ENCODE assay signal across 8 cellular contexts in genomic region chr1:25676488-25676887, GRCh38. TPM values are rescaled to one million over a fixed set of nuclear protein-coding genes. Genes with fewer than 3 reads are reported as not detected.
DNase-seq lines count a peak whose midpoint lies in the region; ATAC-seq, FAIRE-seq and TF ChIP-seq lines count a peak whose summit lies in the region.

No MANE protein-coding gene starts in this region.

- H2BK120ac ChIP-seq in H9 (ENCODE audit: low read depth, low read length, poor library complexity, severe bottlenecking), result no peak overlapping the region

- peak; percentile 62 for DNase-seq in Right ventricle myocardium superior
- DNase-seq in right atrium auricular region (ENCODE audit: low spot score), result no peak
- peak; percentile 30 for DNase-seq in NCI-H2081 treated with DMSO at 0.1 percent for 48 hours (lab: John Stamatoyannopoulos, UW)
- DNase-seq in chondrocyte (ENCODE audit: low spot score), result peak; percentile 25
- peak; percentile 60 for DNase-seq in upper lobe of right lung
- no peak for DNase-seq in H9
- DNase-seq in kidney, result no peak
- DNase-seq in NK-92 treated with Interleukin-12 subunit alpha and Interleukin-12 subunit beta, amount 100 ng/mL, for 24 hours (lab: John Stamatoyannopoulos, UW), result no peak

- peaks cover 10% of the 10 kb centered on the region for H3K36me3 Mint-ChIP-seq in chondrocyte (ENCODE audit: low read depth)
- H3K36me3 Mint-ChIP-seq in H9 (ENCODE audit: insufficient read depth in 1 of 3, low read depth in 3 of 3), result peaks cover 0 to 4% (median 0%) of the 10 kb centered on the region in 3 experiments; a peak in 3 of 7 replicates

- H3K4me1 Mint-ChIP-seq in chondrocyte (ENCODE audit: low read depth), result peaks cover 12% of the 10 kb centered on the region
- H3K4me1 Mint-ChIP-seq in H9, result peaks cover 31 to 38% of the 10 kb centered on the region in 2 experiments

- peaks cover 0 to 18% of the 10 kb centered on the region in 2 donors for H3K4me1 ChIP-seq in right atrium auricular region
- peaks cover 10% of the 10 kb centered on the region for H3K4me1 ChIP-seq in upper lobe of right lung
- no peaks in the 10 kb centered on the region; the same call in 1 of the 2 replicates for H3K4me1 ChIP-seq in H9 (ENCODE audit: insufficient read depth, low read length)
- peaks cover 2 to 6% of the 10 kb centered on the region in 2 donors for H3K4me1 ChIP-seq in kidney (ENCODE audit: control insufficient read depth in 1 of 2, insufficient read depth in 1 of 2, low read depth in 1 of 2, low read length in 2 of 2)

- peaks cover 6% of the 10 kb centered on the region for H3K9me3 Mint-ChIP-seq in chondrocyte (ENCODE audit: low read depth)
- no peaks in the 10 kb centered on the region; a peak in 1 of 5 replicates for H3K9me3 Mint-ChIP-seq in H9

- no peak overlapping the region for H3K56ac ChIP-seq in H9 (ENCODE audit: insufficient read length, low read depth, low read length)

- H3K23ac ChIP-seq in H9 (ENCODE audit: insufficient read length, low read depth, low read length), result no peak overlapping the region

- ATAC-seq in Right ventricle myocardium superior (ENCODE audit: poor library complexity) (peak; percentile 49), upper lobe of right lung (peak; percentile 40)

- no peak overlapping the region for H3K27ac ChIP-seq in right atrium auricular region
- H3K27ac ChIP-seq in upper lobe of right lung, result no peak overlapping the region
- no peak overlapping the region for H3K27ac ChIP-seq in H9 (ENCODE audit: insufficient read length, low read depth, low read length)
- H3K27ac ChIP-seq in kidney (ENCODE audit: low read depth in 2 of 2, low read length in 2 of 2), result no peak overlapping the region

- no peak overlapping the region for H2AFZ ChIP-seq in H9 (ENCODE audit: low read length)

- no peak for TF ChIP-seq CTCF in right atrium auricular region (IDR thresholded peaks at IDR 0.05)
- no peak for TF ChIP-seq CTCF in chondrocyte (IDR thresholded peaks at IDR 0.05)
- no peak for TF ChIP-seq CTCF in upper lobe of right lung (IDR thresholded peaks at IDR 0.05)
- TF ChIP-seq CTCF in H9 (conservative IDR thresholded peaks at IDR 0.05), result no peak
- no peak for TF ChIP-seq CTCF in kidney (IDR thresholded peaks at IDR 0.05; ENCODE audit: borderline replicate concordance, extremely low read depth, insufficient read depth)

- peak overlapping the region; percentile 57 for H3K27ac Mint-ChIP-seq in chondrocyte (ENCODE audit: unreplicated experiment)
- H3K27ac Mint-ChIP-seq in H9, result peak overlapping the region in 1 of 3 experiments; percentile 6; a peak in 1 of 7 replicates

- H3K23me2 ChIP-seq in H9 (ENCODE audit: insufficient read length, low read depth, low read length, poor library complexity, severe bottlenecking), result no peaks in the 10 kb centered on the region

- H2BK20ac ChIP-seq in H9 (ENCODE audit: low read depth, low read length, poor library complexity, severe bottlenecking), result no peak overlapping the region

- no peak overlapping the region for H3K4ac ChIP-seq in H9 (ENCODE audit: low read depth, low read length)

- no peak overlapping the region for H2BK5ac ChIP-seq in H9 (ENCODE audit: insufficient read length, low read length)

- H3K9ac ChIP-seq in H9 (ENCODE audit: extremely low read depth, insufficient read length, low read length), result no peak overlapping the region
- H3K9ac ChIP-seq in kidney (ENCODE audit: low read length in 2 of 2), result no peak overlapping the region

- H2BK12ac ChIP-seq in H9 (ENCODE audit: insufficient read length, low read depth, low read length), result no peak overlapping the region

- no peak for FAIRE-seq in kidney (lab: Jason Lieb, UNC)

- H3K9me3 ChIP-seq in right atrium auricular region (no peaks in the 10 kb centered on the region), upper lobe of right lung (no peaks in the 10 kb centered on the region), H9 (ENCODE audit: control insufficient read depth, low read depth, low read length) (no peaks in the 10 kb centered on the region), kidney (ENCODE audit: control insufficient read depth in 1 of 2, low read length in 2 of 2) (no peaks in the 10 kb centered on the region)

- H3K4me3 ChIP-seq in right atrium auricular region (no peak overlapping the region), upper lobe of right lung (no peak overlapping the region), kidney (ENCODE audit: low read length in 2 of 2) (no peak overlapping the region)

- no peak overlapping the region for H4K5ac ChIP-seq in H9 (ENCODE audit: insufficient read length, low read depth, low read length)

- no peak overlapping the region for H3K14ac ChIP-seq in H9 (ENCODE audit: insufficient read depth, low read length)

- no peak overlapping the region for H3T11ph ChIP-seq in H9 (ENCODE audit: low read length)

- no CpG with 5 or more reads among the region's 3 CpGs for WGBS in H9 (ENCODE audit: extremely low coverage, insufficient read length, low lambda C conversion rate)

- H3K4me3 Mint-ChIP-seq in chondrocyte (ENCODE audit: unreplicated experiment) (no peak overlapping the region), H9 (no peak overlapping the region)

- no peaks in the 10 kb centered on the region for H3K27me3 ChIP-seq in right atrium auricular region
- H3K27me3 ChIP-seq in upper lobe of right lung, result no peaks in the 10 kb centered on the region
- H3K27me3 ChIP-seq in H9 (ENCODE audit: insufficient read depth, low read length), result no peaks in the 10 kb centered on the region

- no peak overlapping the region for H2AK5ac ChIP-seq in H9 (ENCODE audit: insufficient read length, low read length)

- H3K36me3 ChIP-seq in right atrium auricular region (no peaks in the 10 kb centered on the region), upper lobe of right lung (no peaks in the 10 kb centered on the region), kidney (ENCODE audit: control insufficient read depth in 1 of 2, insufficient read depth in 2 of 2, low read length in 2 of 2) (peaks cover 0 to 3% of the 10 kb centered on the region in 2 donors)

- intact Hi-C loops in Right ventricle myocardium superior (cut with DNase I) (no loop called here), upper lobe of right lung (cut with DNase I) (no loop called here), kidney (cut with DNase I) (no loop called here)

- H4K91ac ChIP-seq in H9 (ENCODE audit: insufficient read length, low read depth, low read length), result no peak overlapping the region

- no peak overlapping the region for H3K4me2 ChIP-seq in H9 (ENCODE audit: insufficient read depth, insufficient read length, low read length)

- H3K79me1 ChIP-seq in H9 (ENCODE audit: insufficient read depth, low read depth, low read length, poor library complexity, severe bottlenecking), result no peaks in the 10 kb centered on the region

- no peak overlapping the region for H3K18ac ChIP-seq in H9 (ENCODE audit: insufficient read length, low read depth, low read length)

- no peak overlapping the region for H2BK15ac ChIP-seq in H9 (ENCODE audit: low read depth, low read length)

- no peaks in the 10 kb centered on the region for H3K79me2 ChIP-seq in H9 (ENCODE audit: insufficient read depth, low read length)

- H3K27me3 Mint-ChIP-seq in chondrocyte (ENCODE audit: low read depth) (peaks cover 20% of the 10 kb centered on the region), H9 (ENCODE audit: low read depth) (peaks cover 1% of the 10 kb centered on the region; the same call in 1 of the 2 replicates)

- H4K20me1 ChIP-seq in H9 (ENCODE audit: control insufficient read depth, insufficient read depth, insufficient read length), result no peaks in the 10 kb centered on the region

- no peak overlapping the region for H4K8ac ChIP-seq in H9 (replicated peaks; ENCODE audit: insufficient read length, low read depth, low read length)

RNA-seq across cellular contexts. Expression of gene MAN1C1, which starts 59.9 kb away (rescaled TPM):
- total RNA-seq in Right ventricle myocardium superior (17.5 TPM), right atrium auricular region (10 to 100 TPM in 1 of 2 donors, 1 to 10 TPM in 1; 9.4 to 13.6 TPM), chondrocyte (10.7 to 11.3 TPM (median 10.9 TPM) in 3 replicates), upper lobe of right lung (19.7 TPM), H9 (2021) (9.3 and 9.9 TPM in 2 replicates), kidney (31.7 TPM)
- 65.5 TPM for polyA plus RNA-seq in kidney (ENCODE audit: insufficient read depth, low read depth, low replicate concordance)

Comparison
In these comparisons a context has a peak if more than half of its experiments do, and no peak if none do; other contexts are left out.
1. DNase-seq: peak in Right ventricle myocardium superior (single experiment), NCI-H2081 treated with DMSO at 0.1 percent for 48 hours (single experiment), chondrocyte (single experiment) and upper lobe of right lung (single experiment); none in right atrium auricular region (single experiment), H9 (single experiment), kidney (single experiment) and NK-92 treated with Interleukin-12 subunit alpha and Interleukin-12 subunit beta, amount 100 ng/mL, for 24 hours (single experiment).